ENCODE assay signal across 9 cellular contexts in genomic region chr7:23184709-23185354, GRCh38. TPM values are rescaled to one million over a fixed set of nuclear protein-coding genes. Genes with fewer than 3 reads are reported as not detected.
DNase-seq lines count a peak whose midpoint lies in the region; ATAC-seq and TF ChIP-seq lines count a peak whose summit lies in the region.
"Had no signal": no experiment of that assay in that cellular context is flagged by ENCODE, and none has a peak within 500 bp of the region (broad histone marks: within the 10 kb centered on the region; RNA-seq: fewer than 3 reads in every experiment).

No MANE protein-coding gene starts in this region.

- peaks cover 15% of the 10 kb centered on the region for H3K36me3 Mint-ChIP-seq in activated naive CD4-positive, alpha-beta T cell treated with anti-CD3 and anti-CD28 coated beads for 36 hours (ENCODE audit: low read depth)
- peaks cover 77% of the 10 kb centered on the region for H3K36me3 Mint-ChIP-seq in effector memory CD8-positive, alpha-beta T cell (ENCODE audit: insufficient read depth)

- no peak overlapping the region for H3K4me3 Mint-ChIP-seq in activated naive CD4-positive, alpha-beta T cell treated with anti-CD3 and anti-CD28 coated beads for 36 hours
- H3K4me3 Mint-ChIP-seq in effector memory CD8-positive, alpha-beta T cell: no peak overlapping the region
- H3K4me3 Mint-ChIP-seq: dendritic cell treated with granulocyte-macrophage colony-stimulating factor and Interleukin-4, amounts not matched to agents 40 ng/mL and 50 ng/mL, for 4 days had no signal

- H3K4me1 Mint-ChIP-seq in activated naive CD4-positive, alpha-beta T cell treated with anti-CD3 and anti-CD28 coated beads for 36 hours (ENCODE audit: low read depth): peaks cover 37% of the 10 kb centered on the region
- H3K4me1 Mint-ChIP-seq in effector memory CD8-positive, alpha-beta T cell (ENCODE audit: low read depth in 2 of 2): peaks cover 20 to 31% of the 10 kb centered on the region in 2 donors

- H3K27me3 Mint-ChIP-seq in activated naive CD4-positive, alpha-beta T cell treated with anti-CD3 and anti-CD28 coated beads for 36 hours (ENCODE audit: low read depth): no peaks in the 10 kb centered on the region
- no peaks in the 10 kb centered on the region for H3K27me3 Mint-ChIP-seq in effector memory CD8-positive, alpha-beta T cell
- H3K27me3 Mint-ChIP-seq: dendritic cell treated with granulocyte-macrophage colony-stimulating factor and Interleukin-4, amounts not matched to agents 40 ng/mL and 50 ng/mL, for 4 days had no signal

- H3K4me3 ChIP-seq in adipocyte (ENCODE audit: low read length): no peak overlapping the region

- TF ChIP-seq CTCF in omental fat pad (IDR thresholded peaks at IDR 0.05): no peak

- no peaks in the 10 kb centered on the region for H3K9me3 ChIP-seq in adipocyte (ENCODE audit: control insufficient read depth, low read length)

- H3K27ac Mint-ChIP-seq in activated naive CD4-positive, alpha-beta T cell treated with anti-CD3 and anti-CD28 coated beads for 36 hours: no peak overlapping the region
- H3K27ac Mint-ChIP-seq in effector memory CD8-positive, alpha-beta T cell: peak overlapping the region in 1 of 2 donors; percentile 59

- no peak overlapping the region for H3K9ac ChIP-seq in adipocyte (ENCODE audit: low read length)

- no peaks in the 10 kb centered on the region for H3K27me3 ChIP-seq in adipocyte (replicated peaks; ENCODE audit: control insufficient read depth, insufficient read depth, low read length)

- H3K36me3 ChIP-seq in adipocyte (ENCODE audit: control insufficient read depth, insufficient read depth, low read length, severe bottlenecking): peaks cover 45% of the 10 kb centered on the region

- ATAC-seq in omental fat pad (ENCODE audit: low FRiP score) (no peak), HG02798 (IDR thresholded peaks at IDR 0.05; ENCODE audit: poor library complexity, unreplicated experiment) (no peak)
- no peak for ATAC-seq in effector memory CD8-positive, alpha-beta T cell (replicated peaks)

- no peaks in the 10 kb centered on the region for H3K9me3 Mint-ChIP-seq in activated naive CD4-positive, alpha-beta T cell treated with anti-CD3 and anti-CD28 coated beads for 36 hours
- H3K9me3 Mint-ChIP-seq in effector memory CD8-positive, alpha-beta T cell: no peaks in the 10 kb centered on the region
- H3K9me3 Mint-ChIP-seq: dendritic cell treated with granulocyte-macrophage colony-stimulating factor and Interleukin-4, amounts not matched to agents 40 ng/mL and 50 ng/mL, for 4 days had no signal

- peak; percentile 19 for DNase-seq in activated naive CD4-positive, alpha-beta T cell treated with anti-CD3 and anti-CD28 coated beads for 36 hours
- no peak for DNase-seq in activated naive CD4-positive, alpha-beta T cell treated with anti-CD3 and anti-CD28 coated beads, Interleukin-2, amount 50 U/mL, for 16 hours
- peak; percentile 54 for DNase-seq in NAMALWA (ENCODE audit: low spot score)
- DNase-seq in adipocyte (ENCODE audit: low read depth): peak; percentile 86
- DNase-seq in inferior parietal cortex (ENCODE audit: extremely low spot score): peak; percentile 81
- DNase-seq in omental fat pad (ENCODE audit: low spot score): no peak
- DNase-seq in effector memory CD8-positive, alpha-beta T cell: no peak

- H3K4me1 ChIP-seq in adipocyte (ENCODE audit: control insufficient read depth, insufficient read depth, low read length): peaks cover 24% of the 10 kb centered on the region

- CTCF ChIA-PET in activated naive CD4-positive, alpha-beta T cell treated with anti-CD3 and anti-CD28 coated beads for 36 hours (lab: Charles Lee): interaction anchor here (0.5 to 1.1 kb wide), 6 partner anchors 18 to 542 kb away, joined by 3 to 6 read pairs (median 4); no protein-coding TSS in a partner anchor

- intact Hi-C loops in activated naive CD4-positive, alpha-beta T cell treated with anti-CD3 and anti-CD28 coated beads for 36 hours (cut with micrococcal nuclease): loop anchor here (1.0 to 10.0 kb wide), 4 partner anchors 88 to 1942 kb away; partner anchors contain the start of genes CYCS and SP4

RNA-seq across cellular contexts. Expression of gene NUP42, which starts 3.0 kb away (rescaled TPM):
- 10 to 100 TPM; 15.2 to 17.0 TPM for total RNA-seq in activated naive CD4-positive, alpha-beta T cell treated with anti-CD3 and anti-CD28 coated beads for 36 hours
- total RNA-seq in omental fat pad: 10 to 100 TPM; 16.3 to 37.3 (median 27.0) TPM

Comparison
In these comparisons a context has a peak if more than half of its experiments do, and no peak if none do; other contexts are left out.
1. DNase-seq: peak in activated naive CD4-positive, alpha-beta T cell treated with anti-CD3 and anti-CD28 coated beads for 36 hours (single experiment), NAMALWA (single experiment), adipocyte (single experiment) and inferior parietal cortex (single experiment); none in activated naive CD4-positive, alpha-beta T cell treated with anti-CD3 and anti-CD28 coated beads, Interleukin-2, amount 50 U/mL, for 16 hours (single experiment), omental fat pad (single experiment) and effector memory CD8-positive, alpha-beta T cell (0 of 3).